1 cellular context compared by ENCODE assay signal in genomic region chr6:25992413-25993037, GRCh38.
TF ChIP-seq lines count a peak whose summit lies in the region.

No MANE protein-coding gene starts in this region.

TF ChIP-seq in HepG2, 621 proteins besides CTCF, POLR2A, EP300 and RAD21 (continued from another document and continues in another):
- TF ChIP-seq, protein P1, sequence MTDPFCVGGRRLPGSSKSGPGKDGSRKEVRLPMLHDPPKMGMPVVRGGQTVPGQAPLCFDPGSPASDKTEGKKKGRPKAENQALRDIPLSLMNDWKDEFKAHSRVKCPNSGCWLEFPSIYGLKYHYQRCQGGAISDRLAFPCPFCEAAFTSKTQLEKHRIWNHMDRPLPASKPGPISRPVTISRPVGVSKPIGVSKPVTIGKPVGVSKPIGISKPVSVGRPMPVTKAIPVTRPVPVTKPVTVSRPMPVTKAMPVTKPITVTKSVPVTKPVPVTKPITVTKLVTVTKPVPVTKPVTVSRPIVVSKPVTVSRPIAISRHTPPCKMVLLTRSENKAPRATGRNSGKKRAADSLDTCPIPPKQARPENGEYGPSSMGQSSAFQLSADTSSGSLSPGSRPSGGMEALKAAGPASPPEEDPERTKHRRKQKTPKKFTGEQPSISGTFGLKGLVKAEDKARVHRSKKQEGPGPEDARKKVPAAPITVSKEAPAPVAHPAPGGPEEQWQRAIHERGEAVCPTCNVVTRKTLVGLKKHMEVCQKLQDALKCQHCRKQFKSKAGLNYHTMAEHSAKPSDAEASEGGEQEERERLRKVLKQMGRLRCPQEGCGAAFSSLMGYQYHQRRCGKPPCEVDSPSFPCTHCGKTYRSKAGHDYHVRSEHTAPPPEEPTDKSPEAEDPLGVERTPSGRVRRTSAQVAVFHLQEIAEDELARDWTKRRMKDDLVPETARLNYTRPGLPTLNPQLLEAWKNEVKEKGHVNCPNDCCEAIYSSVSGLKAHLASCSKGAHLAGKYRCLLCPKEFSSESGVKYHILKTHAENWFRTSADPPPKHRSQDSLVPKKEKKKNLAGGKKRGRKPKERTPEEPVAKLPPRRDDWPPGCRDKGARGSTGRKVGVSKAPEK (CRISPR knock-in tag; IDR thresholded peaks at IDR 0.05; ENCODE audit: borderline replicate concordance) = no peak
- TF ChIP-seq TGIF2 (CRISPR knock-in tag; IDR thresholded peaks at IDR 0.05) (peak; percentile 82), SP5 (CRISPR knock-in tag; IDR thresholded peaks at IDR 0.05; ENCODE audit: borderline replicate concordance, low read depth) (peak; percentile 89), ZNF430 (CRISPR knock-in tag; IDR thresholded peaks at IDR 0.05) (peak; percentile 71), ZNF530 (CRISPR knock-in tag; IDR thresholded peaks at IDR 0.05; ENCODE audit: low read depth) (no peak), ZNF678 (CRISPR knock-in tag; IDR thresholded peaks at IDR 0.05) (no peak; the same call in 1 of the 2 replicates), FOXC1 (CRISPR knock-in tag; IDR thresholded peaks at IDR 0.05; ENCODE audit: borderline replicate concordance) (no peak), ZNF552 (CRISPR knock-in tag; IDR thresholded peaks at IDR 0.05; ENCODE audit: borderline replicate concordance) (peak; percentile 84; the same call in 1 of the 2 replicates), PRDM15 (CRISPR knock-in tag; IDR thresholded peaks at IDR 0.05) (0 out of 2 replicates have a peak, but pooled peaks have one; percentile 7), FOSL2 (CRISPR knock-in tag; IDR thresholded peaks at IDR 0.05) (no peak), IKZF1 (IDR thresholded peaks at IDR 0.05) (no peak), ZNF350 (CRISPR knock-in tag; IDR thresholded peaks at IDR 0.05; ENCODE audit: borderline replicate concordance, low read depth) (peak; percentile 74; the same call in 1 of the 2 replicates), ZNF557 (CRISPR knock-in tag; IDR thresholded peaks at IDR 0.05) (peak; percentile 88; the same call in 1 of the 2 replicates), MTF2 (CRISPR knock-in tag; IDR thresholded peaks at IDR 0.05; ENCODE audit: borderline replicate concordance) (no peak), DBP (CRISPR knock-in tag; IDR thresholded peaks at IDR 0.05; ENCODE audit: not compliant biosample characterization) (no peak), ZSCAN30 (CRISPR knock-in tag; IDR thresholded peaks at IDR 0.05) (0 out of 2 replicates have a peak, but pooled peaks have one; percentile 17), HDAC2 (CRISPR knock-in tag; IDR thresholded peaks at IDR 0.05) (peak; percentile 77), JARID2 (CRISPR knock-in tag; IDR thresholded peaks at IDR 0.05; ENCODE audit: insufficient replicate concordance) (peak; percentile 29), REPIN1 (CRISPR knock-in tag; IDR thresholded peaks at IDR 0.05; ENCODE audit: borderline replicate concordance, low read depth) (peak; percentile 93), THAP11 (CRISPR knock-in tag; IDR thresholded peaks at IDR 0.05) (peak; percentile 82), ZNF143 (CRISPR knock-in tag; IDR thresholded peaks at IDR 0.05) (no peak), RBFOX2 (IDR thresholded peaks at IDR 0.05; ENCODE audit: low read depth, low read length) (peak; percentile 98), RXRA (CRISPR knock-in tag; IDR thresholded peaks at IDR 0.05) (peak; percentile 63; the same call in 1 of the 2 replicates), GABPB1 (CRISPR knock-in tag; IDR thresholded peaks at IDR 0.05) (peak; percentile 73), KAT2B (IDR thresholded peaks at IDR 0.05; ENCODE audit: borderline replicate concordance, low read depth, low read length) (no peak), ZNF672 (CRISPR knock-in tag; IDR thresholded peaks at IDR 0.05) (0 out of 2 replicates have a peak, but pooled peaks have one; percentile 41), ZBTB26 (CRISPR knock-in tag; IDR thresholded peaks at IDR 0.05; ENCODE audit: borderline replicate concordance) (peak; percentile 81; the same call in 1 of the 2 replicates), MBNL3 (CRISPR knock-in tag; conservative IDR thresholded peaks at IDR 0.05) (no peak), ZNF253 (CRISPR knock-in tag; IDR thresholded peaks at IDR 0.05; ENCODE audit: borderline replicate concordance) (peak; percentile 21; the same call in 1 of the 2 replicates), SRSF4 (IDR thresholded peaks at IDR 0.05; ENCODE audit: low read depth, low read length, poor library complexity, severe bottlenecking) (no peak), ZNF768 (CRISPR knock-in tag; IDR thresholded peaks at IDR 0.05) (peak; percentile 87)
- TF ChIP-seq, protein P2, sequence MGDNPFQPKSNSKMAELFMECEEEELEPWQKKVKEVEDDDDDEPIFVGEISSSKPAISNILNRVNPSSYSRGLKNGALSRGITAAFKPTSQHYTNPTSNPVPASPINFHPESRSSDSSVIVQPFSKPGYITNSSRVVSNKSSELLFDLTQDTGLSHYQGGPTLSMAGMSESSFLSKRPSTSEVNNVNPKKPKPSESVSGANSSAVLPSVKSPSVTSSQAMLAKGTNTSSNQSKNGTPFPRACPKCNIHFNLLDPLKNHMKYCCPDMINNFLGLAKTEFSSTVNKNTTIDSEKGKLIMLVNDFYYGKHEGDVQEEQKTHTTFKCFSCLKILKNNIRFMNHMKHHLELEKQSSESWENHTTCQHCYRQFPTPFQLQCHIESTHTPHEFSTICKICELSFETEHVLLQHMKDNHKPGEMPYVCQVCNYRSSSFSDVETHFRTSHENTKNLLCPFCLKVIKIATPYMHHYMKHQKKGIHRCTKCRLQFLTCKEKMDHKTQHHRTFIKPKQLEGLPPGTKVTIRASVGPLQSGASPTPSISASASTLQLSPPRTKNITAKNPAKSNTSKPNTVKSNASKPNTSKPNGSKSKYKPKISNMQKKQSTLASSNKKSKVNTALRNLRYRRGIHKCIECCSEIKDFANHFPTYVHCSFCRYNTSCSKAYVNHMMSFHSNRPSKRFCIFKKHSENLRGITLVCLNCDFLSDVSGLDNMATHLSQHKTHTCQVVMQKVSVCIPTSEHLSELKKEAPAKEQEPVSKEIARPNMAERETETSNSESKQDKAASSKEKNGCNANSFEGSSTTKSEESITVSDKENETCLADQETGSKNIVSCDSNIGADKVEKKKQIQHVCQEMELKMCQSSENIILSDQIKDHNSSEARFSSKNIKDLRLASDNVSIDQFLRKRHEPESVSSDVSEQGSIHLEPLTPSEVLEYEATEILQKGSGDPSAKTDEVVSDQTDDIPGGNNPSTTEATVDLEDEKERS (CRISPR knock-in tag; IDR thresholded peaks at IDR 0.05) = peak; percentile 49
- TF ChIP-seq, protein P3, sequence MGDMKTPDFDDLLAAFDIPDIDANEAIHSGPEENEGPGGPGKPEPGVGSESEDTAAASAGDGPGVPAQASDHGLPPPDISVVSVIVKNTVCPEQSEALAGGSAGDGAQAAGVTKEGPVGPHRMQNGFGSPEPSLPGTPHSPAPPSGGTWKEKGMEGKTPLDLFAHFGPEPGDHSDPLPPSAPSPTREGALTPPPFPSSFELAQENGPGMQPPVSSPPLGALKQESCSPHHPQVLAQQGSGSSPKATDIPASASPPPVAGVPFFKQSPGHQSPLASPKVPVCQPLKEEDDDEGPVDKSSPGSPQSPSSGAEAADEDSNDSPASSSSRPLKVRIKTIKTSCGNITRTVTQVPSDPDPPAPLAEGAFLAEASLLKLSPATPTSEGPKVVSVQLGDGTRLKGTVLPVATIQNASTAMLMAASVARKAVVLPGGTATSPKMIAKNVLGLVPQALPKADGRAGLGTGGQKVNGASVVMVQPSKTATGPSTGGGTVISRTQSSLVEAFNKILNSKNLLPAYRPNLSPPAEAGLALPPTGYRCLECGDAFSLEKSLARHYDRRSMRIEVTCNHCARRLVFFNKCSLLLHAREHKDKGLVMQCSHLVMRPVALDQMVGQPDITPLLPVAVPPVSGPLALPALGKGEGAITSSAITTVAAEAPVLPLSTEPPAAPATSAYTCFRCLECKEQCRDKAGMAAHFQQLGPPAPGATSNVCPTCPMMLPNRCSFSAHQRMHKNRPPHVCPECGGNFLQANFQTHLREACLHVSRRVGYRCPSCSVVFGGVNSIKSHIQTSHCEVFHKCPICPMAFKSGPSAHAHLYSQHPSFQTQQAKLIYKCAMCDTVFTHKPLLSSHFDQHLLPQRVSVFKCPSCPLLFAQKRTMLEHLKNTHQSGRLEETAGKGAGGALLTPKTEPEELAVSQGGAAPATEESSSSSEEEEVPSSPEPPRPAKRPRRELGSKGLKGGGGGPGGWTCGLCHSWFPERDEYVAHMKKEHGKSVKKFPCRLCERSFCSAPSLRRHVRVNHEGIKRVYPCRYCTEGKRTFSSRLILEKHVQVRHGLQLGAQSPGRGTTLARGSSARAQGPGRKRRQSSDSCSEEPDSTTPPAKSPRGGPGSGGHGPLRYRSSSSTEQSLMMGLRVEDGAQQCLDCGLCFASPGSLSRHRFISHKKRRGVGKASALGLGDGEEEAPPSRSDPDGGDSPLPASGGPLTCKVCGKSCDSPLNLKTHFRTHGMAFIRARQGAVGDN (CRISPR knock-in tag; IDR thresholded peaks at IDR 0.05) = peak; percentile 95
- TF ChIP-seq, protein P4, sequence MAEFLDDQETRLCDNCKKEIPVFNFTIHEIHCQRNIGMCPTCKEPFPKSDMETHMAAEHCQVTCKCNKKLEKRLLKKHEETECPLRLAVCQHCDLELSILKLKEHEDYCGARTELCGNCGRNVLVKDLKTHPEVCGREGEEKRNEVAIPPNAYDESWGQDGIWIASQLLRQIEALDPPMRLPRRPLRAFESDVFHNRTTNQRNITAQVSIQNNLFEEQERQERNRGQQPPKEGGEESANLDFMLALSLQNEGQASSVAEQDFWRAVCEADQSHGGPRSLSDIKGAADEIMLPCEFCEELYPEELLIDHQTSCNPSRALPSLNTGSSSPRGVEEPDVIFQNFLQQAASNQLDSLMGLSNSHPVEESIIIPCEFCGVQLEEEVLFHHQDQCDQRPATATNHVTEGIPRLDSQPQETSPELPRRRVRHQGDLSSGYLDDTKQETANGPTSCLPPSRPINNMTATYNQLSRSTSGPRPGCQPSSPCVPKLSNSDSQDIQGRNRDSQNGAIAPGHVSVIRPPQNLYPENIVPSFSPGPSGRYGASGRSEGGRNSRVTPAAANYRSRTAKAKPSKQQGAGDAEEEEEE (CRISPR knock-in tag; IDR thresholded peaks at IDR 0.05; ENCODE audit: borderline replicate concordance) = no peak
- TF ChIP-seq, protein P5, sequence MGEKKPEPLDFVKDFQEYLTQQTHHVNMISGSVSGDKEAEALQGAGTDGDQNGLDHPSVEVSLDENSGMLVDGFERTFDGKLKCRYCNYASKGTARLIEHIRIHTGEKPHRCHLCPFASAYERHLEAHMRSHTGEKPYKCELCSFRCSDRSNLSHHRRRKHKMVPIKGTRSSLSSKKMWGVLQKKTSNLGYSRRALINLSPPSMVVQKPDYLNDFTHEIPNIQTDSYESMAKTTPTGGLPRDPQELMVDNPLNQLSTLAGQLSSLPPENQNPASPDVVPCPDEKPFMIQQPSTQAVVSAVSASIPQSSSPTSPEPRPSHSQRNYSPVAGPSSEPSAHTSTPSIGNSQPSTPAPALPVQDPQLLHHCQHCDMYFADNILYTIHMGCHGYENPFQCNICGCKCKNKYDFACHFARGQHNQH (CRISPR knock-in tag; IDR thresholded peaks at IDR 0.05) = peak; percentile 92
- TF ChIP-seq, protein P6, sequence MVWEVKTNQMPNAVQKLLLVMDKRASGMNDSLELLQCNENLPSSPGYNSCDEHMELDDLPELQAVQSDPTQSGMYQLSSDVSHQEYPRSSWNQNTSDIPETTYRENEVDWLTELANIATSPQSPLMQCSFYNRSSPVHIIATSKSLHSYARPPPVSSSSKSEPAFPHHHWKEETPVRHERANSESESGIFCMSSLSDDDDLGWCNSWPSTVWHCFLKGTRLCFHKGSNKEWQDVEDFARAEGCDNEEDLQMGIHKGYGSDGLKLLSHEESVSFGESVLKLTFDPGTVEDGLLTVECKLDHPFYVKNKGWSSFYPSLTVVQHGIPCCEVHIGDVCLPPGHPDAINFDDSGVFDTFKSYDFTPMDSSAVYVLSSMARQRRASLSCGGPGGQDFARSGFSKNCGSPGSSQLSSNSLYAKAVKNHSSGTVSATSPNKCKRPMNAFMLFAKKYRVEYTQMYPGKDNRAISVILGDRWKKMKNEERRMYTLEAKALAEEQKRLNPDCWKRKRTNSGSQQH (CRISPR knock-in tag; IDR thresholded peaks at IDR 0.05; ENCODE audit: low read depth) = peak; percentile 92
- TF ChIP-seq, protein P7, sequence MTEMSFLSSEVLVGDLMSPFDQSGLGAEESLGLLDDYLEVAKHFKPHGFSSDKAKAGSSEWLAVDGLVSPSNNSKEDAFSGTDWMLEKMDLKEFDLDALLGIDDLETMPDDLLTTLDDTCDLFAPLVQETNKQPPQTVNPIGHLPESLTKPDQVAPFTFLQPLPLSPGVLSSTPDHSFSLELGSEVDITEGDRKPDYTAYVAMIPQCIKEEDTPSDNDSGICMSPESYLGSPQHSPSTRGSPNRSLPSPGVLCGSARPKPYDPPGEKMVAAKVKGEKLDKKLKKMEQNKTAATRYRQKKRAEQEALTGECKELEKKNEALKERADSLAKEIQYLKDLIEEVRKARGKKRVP (CRISPR knock-in tag; IDR thresholded peaks at IDR 0.05) = peak in 1 of 2 experiments; percentile 75; a peak in 2 of 4 replicates
